Comparison of ENCODE assay signal across 1 cellular context in genomic region chr6:133894795-133895401, GRCh38.
TF ChIP-seq lines count a peak whose summit lies in the region.

No MANE protein-coding gene starts in this region.

TF ChIP-seq in HEK293, 187 proteins besides CTCF, POLR2A, EP300 and RAD21 (continued from another document):
- TF ChIP-seq ZNF518A (tag by site-specific recombination; conservative IDR thresholded peaks at IDR 0.05; ENCODE audit: low read depth) (0 out of 2 replicates have a peak, but pooled peaks have one; percentile 22), ZNF692 (tag by site-specific recombination; IDR thresholded peaks at IDR 0.05) (peak; percentile 93), ZXDB (tag by site-specific recombination; IDR thresholded peaks at IDR 0.05) (peak; percentile 42)
